Comparison of ENCODE assay signal across 16 cellular contexts in genomic region chr1:63903947-63904346, GRCh38.
"Had no signal": no experiment of that assay in that cellular context is flagged by ENCODE, and none has a peak within 500 bp of the region (broad histone marks: within the 10 kb centered on the region; RNA-seq: fewer than 3 reads in every experiment).

No MANE protein-coding gene starts in this region.

- H3K9me3 Mint-ChIP-seq: nephron; stimulated activated effector memory CD8-positive, alpha-beta T cell treated with anti-CD3 and anti-CD28 coated beads, Interleukin-12 subunit alpha, Interleukin-12 subunit beta, amount 100 ng/mL, for 72 hours had no signal

- H3K27ac ChIP-seq: parathyroid adenoma, upper lobe of right lung had no signal

- H3K27me3 ChIP-seq: upper lobe of right lung had no signal

- H3K4me1 Mint-ChIP-seq: stimulated activated effector memory CD8-positive, alpha-beta T cell treated with anti-CD3 and anti-CD28 coated beads, Interleukin-12 subunit alpha, Interleukin-12 subunit beta, amount 100 ng/mL, for 72 hours had no signal

- H3K36me3 Mint-ChIP-seq: stimulated activated effector memory CD8-positive, alpha-beta T cell treated with anti-CD3 and anti-CD28 coated beads, Interleukin-12 subunit alpha, Interleukin-12 subunit beta, amount 100 ng/mL, for 72 hours had no signal

- ATAC-seq: activated CD4-positive, CD25-positive, alpha-beta regulatory T cell treated with anti-CD3 and anti-CD28 coated beads, Interleukin-2, amount 50 U/mL, for 24 hours; sciatic nerve; stimulated activated effector memory CD8-positive, alpha-beta T cell treated with anti-CD3 and anti-CD28 coated beads, Interleukin-12 subunit alpha, Interleukin-12 subunit beta, amount 100 ng/mL, for 72 hours; upper lobe of right lung had no signal

- H3K9me3 ChIP-seq: upper lobe of right lung had no signal

- H3K4me3 ChIP-seq: smooth muscle cell, upper lobe of right lung had no signal

- H3K36me3 ChIP-seq: upper lobe of right lung had no signal

- H2AFZ ChIP-seq: parathyroid adenoma had no signal

- H3K4me1 ChIP-seq: upper lobe of right lung had no signal

- H3K79me2 ChIP-seq: parathyroid adenoma had no signal

- H3K4me3 Mint-ChIP-seq: nephron; stimulated activated effector memory CD8-positive, alpha-beta T cell treated with anti-CD3 and anti-CD28 coated beads, Interleukin-12 subunit alpha, Interleukin-12 subunit beta, amount 100 ng/mL, for 72 hours had no signal

- H3K27ac Mint-ChIP-seq: stimulated activated effector memory CD8-positive, alpha-beta T cell treated with anti-CD3 and anti-CD28 coated beads, Interleukin-12 subunit alpha, Interleukin-12 subunit beta, amount 100 ng/mL, for 72 hours had no signal

- H3K9ac ChIP-seq: parathyroid adenoma had no signal

- H3K4me2 ChIP-seq: smooth muscle cell had no signal

- DNase-seq: activated CD4-positive, alpha-beta T cell treated with anti-CD3 and anti-CD28 coated beads, Interleukin-2, amount 50 U/mL, for 1 hour; activated CD8-positive, alpha-beta memory T cell treated with anti-CD3 and anti-CD28 coated beads for 24 hours; activated CD8-positive, alpha-beta memory T cell treated with anti-CD3 and anti-CD28 coated beads, Interleukin-2, amount 50 U/mL, for 48 hours; activated effector memory CD4-positive, alpha-beta T cell treated with Interleukin-2 at 50 U/mL for 16 hours; activated naive CD4-positive, alpha-beta T cell treated with anti-CD3 and anti-CD28 coated beads, Interleukin-2, amount 50 U/mL, for 16 hours; activated T-cell treated with anti-CD3 and anti-CD28 coated beads, Interleukin-2, amount 50 U/mL, for 48 hours; effector memory CD4-positive, alpha-beta T cell; stimulated activated CD4-positive, alpha-beta T cell treated with anti-CD3 and anti-CD28 coated beads, Interleukin-4, amount 100 ng/mL, for 24 hours; T1000; upper lobe of right lung had no signal
